Comparison of ENCODE assay signal across 1 cellular context in the genomic region with DNA sequence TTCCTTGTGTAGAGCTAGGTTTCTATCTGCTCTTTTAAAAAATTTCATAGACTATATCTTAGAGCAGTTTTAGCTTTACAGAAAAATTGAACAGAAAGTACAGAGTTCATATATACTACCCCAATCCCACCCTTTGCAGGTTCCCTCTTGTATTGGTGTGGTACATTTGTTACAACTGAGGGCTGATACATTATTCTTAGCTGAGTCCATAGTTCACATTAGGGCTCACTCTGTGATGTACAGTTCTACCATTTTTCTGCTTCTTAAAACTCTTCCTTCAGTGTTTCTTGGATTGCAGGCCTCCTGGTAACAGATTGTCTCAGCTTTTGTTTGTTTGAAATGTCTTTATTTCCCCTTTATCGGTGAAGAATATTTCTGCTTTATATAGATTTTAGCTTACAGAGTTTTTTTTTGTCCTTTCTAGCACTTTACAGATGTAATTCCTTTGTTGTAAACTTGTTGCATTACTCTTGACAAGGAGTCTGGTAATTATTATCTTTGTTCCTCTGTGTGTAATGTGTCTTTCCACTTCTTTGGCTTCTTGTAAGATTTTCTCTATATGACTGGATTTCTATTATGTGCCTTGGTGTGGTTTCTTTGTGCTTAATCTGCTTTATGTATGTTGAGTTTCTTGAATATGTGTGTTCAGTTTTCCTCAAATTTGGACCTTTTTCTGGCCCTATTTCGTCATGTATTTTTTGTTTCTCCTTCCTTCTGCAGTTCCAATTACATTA.
TF ChIP-seq lines count a peak whose summit lies in the region.

No MANE protein-coding gene starts in this region.

TF ChIP-seq in SK-N-SH, 30 proteins besides CTCF, POLR2A, EP300 and RAD21 (continued from another document):
- no peak for TF ChIP-seq NRF1 (IDR thresholded peaks at IDR 0.05; ENCODE audit: low read depth, low read length)
- TF ChIP-seq CHD2 (IDR thresholded peaks at IDR 0.05; ENCODE audit: low read length, partially characterized antibody) = no peak
- no peak for TF ChIP-seq JUND (IDR thresholded peaks at IDR 0.05)
- no peak for TF ChIP-seq ELF1 (IDR thresholded peaks at IDR 0.05)
- TF ChIP-seq, protein P1, sequence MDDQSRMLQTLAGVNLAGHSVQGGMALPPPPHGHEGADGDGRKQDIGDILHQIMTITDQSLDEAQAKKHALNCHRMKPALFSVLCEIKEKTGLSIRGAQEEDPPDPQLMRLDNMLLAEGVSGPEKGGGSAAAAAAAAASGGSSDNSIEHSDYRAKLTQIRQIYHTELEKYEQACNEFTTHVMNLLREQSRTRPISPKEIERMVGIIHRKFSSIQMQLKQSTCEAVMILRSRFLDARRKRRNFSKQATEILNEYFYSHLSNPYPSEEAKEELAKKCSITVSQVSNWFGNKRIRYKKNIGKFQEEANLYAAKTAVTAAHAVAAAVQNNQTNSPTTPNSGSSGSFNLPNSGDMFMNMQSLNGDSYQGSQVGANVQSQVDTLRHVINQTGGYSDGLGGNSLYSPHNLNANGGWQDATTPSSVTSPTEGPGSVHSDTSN (IDR thresholded peaks at IDR 0.05) = no peak
- no peak for TF ChIP-seq RXRA (IDR thresholded peaks at IDR 0.05; ENCODE audit: borderline replicate concordance, low read depth)
- TF ChIP-seq, protein P2, sequence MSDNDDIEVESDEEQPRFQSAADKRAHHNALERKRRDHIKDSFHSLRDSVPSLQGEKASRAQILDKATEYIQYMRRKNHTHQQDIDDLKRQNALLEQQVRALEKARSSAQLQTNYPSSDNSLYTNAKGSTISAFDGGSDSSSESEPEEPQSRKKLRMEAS (IDR thresholded peaks at IDR 0.05; ENCODE audit: low read depth) = no peak
- TF ChIP-seq TEAD4 (IDR thresholded peaks at IDR 0.05; ENCODE audit: borderline replicate concordance, insufficient read depth) = no peak
TF ChIP-seq in SK-N-SH: peak in this region for 0.
